ENCODE assay signal across 25 cellular contexts in genomic region chr19:6806488-6806887, GRCh38. TPM values are rescaled to one million over a fixed set of nuclear protein-coding genes. Genes with fewer than 3 reads are reported as not detected.
DNase-seq lines count a peak whose midpoint lies in the region; ATAC-seq and TF ChIP-seq lines count a peak whose summit lies in the region.
"Had no signal": no experiment of that assay in that cellular context is flagged by ENCODE, and none has a peak within 500 bp of the region (broad histone marks: within the 10 kb centered on the region; RNA-seq: fewer than 3 reads in every experiment).

No MANE protein-coding gene starts in this region.

- no CpG with 5 or more reads among the region's 4 CpGs for WGBS in H9 (ENCODE audit: extremely low coverage, insufficient read length, low lambda C conversion rate)

- peaks cover 13% of the 10 kb centered on the region for H3K4me1 Mint-ChIP-seq in Calu3 (ENCODE audit: low read depth, unreplicated experiment)
- peaks cover 9 to 10% of the 10 kb centered on the region in 2 experiments for H3K4me1 Mint-ChIP-seq in H9
- H3K4me1 Mint-ChIP-seq in naive B cell, result peaks cover 54 to 84% (median 70%) of the 10 kb centered on the region in 3 donors

- no peak overlapping the region for H2BK12ac ChIP-seq in H9 (ENCODE audit: insufficient read length, low read depth, low read length)

- H3K23me2 ChIP-seq in H9 (ENCODE audit: insufficient read length, low read depth, low read length, poor library complexity, severe bottlenecking), result peaks cover under 1% of the 10 kb centered on the region

- H3K4me1 ChIP-seq in H9 (ENCODE audit: insufficient read depth, low read length), result peaks cover 2% of the 10 kb centered on the region; the same call in 1 of the 2 replicates

- CTCF ChIA-PET in Calu3 (lab: Charles Lee), result no interaction called here

- DNase-seq in Calu3 (peak; percentile 16), H9 (peak; percentile 37), SK-MEL-5 (ENCODE audit: low read depth, low spot score) (peak; percentile 32), naive B cell (no peak), globus pallidus (ENCODE audit: low spot score) (no peak), GM19240 (ENCODE audit: insufficient read length, low spot score) (no peak), superior temporal gyrus (ENCODE audit: extremely low spot score) (no peak), HuH-7 (ENCODE audit: low spot score) (no peak)
- DNase-seq: activated CD4-positive, alpha-beta T cell treated with anti-CD3 and anti-CD28 coated beads for 1 hour; activated naive CD4-positive, alpha-beta T cell treated with anti-CD3 and anti-CD28 coated beads for 36 hours; DMS153; GOT3; hypothalamus; midbrain; NCI-H1417 treated with DMSO at 0.1 percent for 48 hours; NCI-H748 treated with DMSO at 0.1 percent for 48 hours; occipital lobe; OCI-M1; T1000; thyroid gland had no signal

- H3K18ac ChIP-seq in H9 (ENCODE audit: insufficient read length, low read depth, low read length), result no peak overlapping the region

- no peak overlapping the region for H3T11ph ChIP-seq in H9 (ENCODE audit: low read length)

- H4K20me1 ChIP-seq in H9 (ENCODE audit: control insufficient read depth, insufficient read depth, insufficient read length), result no peaks in the 10 kb centered on the region

- H3K27ac ChIP-seq in H9 (ENCODE audit: insufficient read length, low read depth, low read length), result no peak overlapping the region
- H3K27ac ChIP-seq: KMS-11, SJSA1, thyroid gland had no signal

- peaks cover 10% of the 10 kb centered on the region for H3K36me3 Mint-ChIP-seq in Calu3 (ENCODE audit: insufficient read depth, unreplicated experiment)
- H3K36me3 Mint-ChIP-seq in H9 (ENCODE audit: insufficient read depth in 1 of 3, low read depth in 3 of 3), result peaks cover 0 to 1% (median 0%) of the 10 kb centered on the region in 3 experiments; a peak in 2 of 7 replicates
- H3K36me3 Mint-ChIP-seq in naive B cell, result peaks cover 0 to 8% of the 10 kb centered on the region in 2 donors

- no peak overlapping the region for H3K4me2 ChIP-seq in H9 (ENCODE audit: insufficient read depth, insufficient read length, low read length)
- H3K4me2 ChIP-seq: KMS-11 had no signal

- H2AFZ ChIP-seq in H9 (ENCODE audit: low read length), result no peak overlapping the region

- H3K9me3 Mint-ChIP-seq in Calu3 (ENCODE audit: low read depth, unreplicated experiment) (no peaks in the 10 kb centered on the region), H9 (peaks cover 16 to 64% of the 10 kb centered on the region in 2 experiments), naive B cell (no peaks in the 10 kb centered on the region)

- no peak overlapping the region for H4K5ac ChIP-seq in H9 (ENCODE audit: insufficient read length, low read depth, low read length)

- ATAC-seq in naive B cell (ENCODE audit: low read depth in 2 of 2), result no peak

- no peaks in the 10 kb centered on the region for H3K79me1 ChIP-seq in H9 (ENCODE audit: insufficient read depth, low read depth, low read length, poor library complexity, severe bottlenecking)

- no peaks in the 10 kb centered on the region for H3K9me3 ChIP-seq in H9 (ENCODE audit: control insufficient read depth, low read depth, low read length)
- H3K9me3 ChIP-seq: SJSA1, thyroid gland had no signal

- BruUV-seq in Calu3 (replicated peaks; lab: Mats Ljungman, UMichigan), result no TSS peak

- no peaks in the 10 kb centered on the region for H3K79me2 ChIP-seq in H9 (ENCODE audit: insufficient read depth, low read length)

- no peak overlapping the region for H3K56ac ChIP-seq in H9 (ENCODE audit: insufficient read length, low read depth, low read length)

- no peak overlapping the region for H3K23ac ChIP-seq in H9 (ENCODE audit: insufficient read length, low read depth, low read length)

- H2BK15ac ChIP-seq in H9 (ENCODE audit: low read depth, low read length), result no peak overlapping the region

- TF ChIP-seq CTCF in Calu3 (IDR thresholded peaks at IDR 0.05; ENCODE audit: unreplicated experiment) (no peak), H9 (conservative IDR thresholded peaks at IDR 0.05) (no peak)

- no peak overlapping the region for H4K8ac ChIP-seq in H9 (replicated peaks; ENCODE audit: insufficient read length, low read depth, low read length)

- no peak overlapping the region for H2BK5ac ChIP-seq in H9 (ENCODE audit: insufficient read length, low read length)

- H3K27me3 Mint-ChIP-seq in Calu3 (ENCODE audit: unreplicated experiment), result no peaks in the 10 kb centered on the region
- peaks cover 17% of the 10 kb centered on the region for H3K27me3 Mint-ChIP-seq in H9 (ENCODE audit: low read depth)
- no peaks in the 10 kb centered on the region for H3K27me3 Mint-ChIP-seq in naive B cell

- no peak overlapping the region for H3K9ac ChIP-seq in H9 (ENCODE audit: extremely low read depth, insufficient read length, low read length)
- H3K9ac ChIP-seq: KMS-11 had no signal

- H2BK20ac ChIP-seq in H9 (ENCODE audit: low read depth, low read length, poor library complexity, severe bottlenecking), result no peak overlapping the region

- no peak overlapping the region for H3K4ac ChIP-seq in H9 (ENCODE audit: low read depth, low read length)

- no peak overlapping the region for H4K91ac ChIP-seq in H9 (ENCODE audit: insufficient read length, low read depth, low read length)

- no peak overlapping the region for H3K4me3 Mint-ChIP-seq in Calu3 (ENCODE audit: low read depth, unreplicated experiment)
- no peak overlapping the region for H3K4me3 Mint-ChIP-seq in H9
- H3K4me3 Mint-ChIP-seq in naive B cell, result no peak overlapping the region
- H3K4me3 Mint-ChIP-seq: activated naive CD4-positive, alpha-beta T cell treated with anti-CD3 and anti-CD28 coated beads for 36 hours had no signal

- intact Hi-C loops in Calu3 (cut with micrococcal nuclease; ENCODE audit: unreplicated experiment), result loop anchor here (10.0 kb wide), 1 partner anchor 72 kb away; the partner anchor contains the start of genes GPR108 and TRIP10

- H3K27ac Mint-ChIP-seq in Calu3 (ENCODE audit: unreplicated experiment) (peak overlapping the region; percentile 52), H9 (no peak overlapping the region), naive B cell (peak overlapping the region in 4 of 6 donors; percentile 41 to 88 (median 60))
- H3K27ac Mint-ChIP-seq: activated naive CD4-positive, alpha-beta T cell treated with anti-CD3 and anti-CD28 coated beads for 36 hours had no signal

- in situ Hi-C loops in SK-MEL-5 (cut with HindIII; ENCODE audit: low pct_unique_long_range_greater_than_20kb, low sequenced_read_pairs), result no loop called here

- H2BK120ac ChIP-seq in H9 (ENCODE audit: low read depth, low read length, poor library complexity, severe bottlenecking), result no peak overlapping the region

- no peaks in the 10 kb centered on the region for H3K27me3 ChIP-seq in H9 (ENCODE audit: insufficient read depth, low read length)
- H3K27me3 ChIP-seq: SJSA1, thyroid gland had no signal

- H3K14ac ChIP-seq in H9 (ENCODE audit: insufficient read depth, low read length), result no peak overlapping the region

- no peak overlapping the region for H2AK5ac ChIP-seq in H9 (ENCODE audit: insufficient read length, low read length)

RNA-seq across cellular contexts. Expression of gene VAV1, which starts 34.0 kb away (rescaled TPM):
- total RNA-seq in Calu3 (2022) (0.28 and 0.37 TPM in 2 replicates), H9 (2021) (0.61 and 0.90 TPM in 2 replicates)
- not detected in 2 replicates for total RNA-seq in SK-MEL-5 (2014; rRNA removed; shearing (Covaris generic))
- polyA plus RNA-seq in SK-MEL-5 (2015; cell fraction: cytosol; rRNA removed), result not detected in 2 replicates
- polyA plus RNA-seq in SK-MEL-5 (2015; cell fraction: nucleus; rRNA removed), result not detected in 2 replicates
- 10 to 100 TPM; 17.9 to 34.0 (median 23.7) TPM for polyA plus RNA-seq in naive B cell (ENCODE audit: low read depth in 6 of 6)
- total RNA-seq: endothelial cell of umbilical vein, fibroblast of villous mesenchyme, SJSA1 had no signal
- polyA plus RNA-seq: BJ, endothelial cell of umbilical vein had no signal

RNA-seq across cellular contexts. Expression of gene SH2D3A, which starts 39.3 kb away (rescaled TPM):
- total RNA-seq in Calu3 (2022) (62.0 and 64.0 TPM in 2 replicates), H9 (2021) (17.9 and 22.0 TPM in 2 replicates)
- 0.32 and 0.34 TPM in 2 replicates for total RNA-seq in SK-MEL-5 (2014; rRNA removed; shearing (Covaris generic))
- polyA plus RNA-seq in SK-MEL-5 (2015; cell fraction: cytosol; rRNA removed), result 1.3 and 1.5 TPM in 2 replicates
- 1.3 and 3.5 TPM in 2 replicates for polyA plus RNA-seq in SK-MEL-5 (2015; cell fraction: nucleus; rRNA removed)
- 10 to 100 TPM in 5 of 6 donors, 1 to 10 TPM in 1; 7.5 to 39.5 (median 22.3) TPM for polyA plus RNA-seq in naive B cell (ENCODE audit: low read depth in 6 of 6)
- total RNA-seq: occipital lobe, SJSA1 had no signal

Comparison
In these comparisons a context has a peak if more than half of its experiments do, and no peak if none do; other contexts are left out.
1. DNase-seq: peak in Calu3 (single experiment), H9 (single experiment) and SK-MEL-5 (single experiment); none in naive B cell (single experiment), globus pallidus (single experiment), GM19240 (single experiment), superior temporal gyrus (single experiment) and HuH-7 (single experiment).
2. H3K27ac Mint-ChIP-seq: peak in Calu3 (single experiment) and naive B cell (4 of 6); none in H9 (0 of 3).
3. RNA of gene SH2D3A, which starts 39.3 kb away (total RNA-seq): 62.0 to 64.0 TPM in Calu3 and 17.9 to 22.0 TPM in H9; 0.32 to 0.34 TPM in SK-MEL-5; every median in the first group is over 10 times any median in the second.